ENCODE assay signal across 11 cellular contexts in the genomic region with DNA sequence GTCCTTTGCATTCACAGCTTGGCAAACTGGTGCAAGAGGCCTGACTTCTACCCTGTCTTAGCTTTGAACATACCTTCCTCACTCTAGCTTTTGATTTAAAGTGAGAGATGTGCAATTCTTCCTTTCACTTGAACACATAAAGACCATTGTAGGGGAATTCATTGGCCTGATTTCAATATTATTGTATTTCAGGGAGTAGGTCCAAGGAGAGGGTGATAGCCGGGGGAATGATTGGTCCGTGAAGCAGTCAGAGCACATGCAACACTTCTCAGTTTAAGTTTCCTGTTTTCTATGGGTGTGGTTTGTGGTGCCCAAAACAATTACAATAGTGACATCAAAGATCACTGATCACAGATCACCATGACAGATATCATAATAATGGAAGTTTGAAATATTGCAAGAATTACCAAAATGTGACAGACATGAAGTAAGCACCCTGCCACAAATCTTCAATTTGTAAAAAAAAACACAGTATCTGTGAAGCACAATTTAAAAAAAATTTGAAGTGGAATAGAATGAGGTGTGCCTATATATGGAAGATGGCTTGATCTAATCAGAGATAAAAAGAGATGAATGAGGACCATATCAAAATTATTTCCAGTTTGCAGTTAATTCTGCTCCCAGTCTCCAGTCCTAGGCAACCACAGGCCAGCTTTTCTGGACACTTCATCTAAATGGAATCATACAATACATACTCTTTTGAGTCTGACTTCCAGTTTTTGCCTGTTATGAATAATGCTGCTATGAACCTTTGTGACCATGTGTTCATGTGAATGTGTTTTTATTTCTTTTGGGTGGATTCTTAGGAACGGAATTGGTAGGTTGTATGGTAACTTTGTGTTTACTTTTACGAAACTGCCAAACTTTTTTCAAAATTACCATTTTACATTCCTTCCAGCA. TPM values are rescaled to one million over a fixed set of nuclear protein-coding genes. Genes with fewer than 3 reads are reported as not detected.
DNase-seq lines count a peak whose midpoint lies in the region; ATAC-seq and TF ChIP-seq lines count a peak whose summit lies in the region.
"Had no signal": no experiment of that assay in that cellular context is flagged by ENCODE, and none has a peak within 500 bp of the region (broad histone marks: within the 10 kb centered on the region; RNA-seq: fewer than 3 reads in every experiment).

No MANE protein-coding gene starts in this region.

- H3K9me3 ChIP-seq in T-helper 17 cell (ENCODE audit: control insufficient read depth, low read length, poor library complexity, severe bottlenecking): peaks cover 3% of the 10 kb centered on the region
- H3K9me3 ChIP-seq in hepatocyte (ENCODE audit: low read depth): no peaks in the 10 kb centered on the region
- no peaks in the 10 kb centered on the region for H3K9me3 ChIP-seq in tibial nerve

- H3K4me2 ChIP-seq in hepatocyte: no peak overlapping the region

- H3K4me3 ChIP-seq in hepatocyte (no peak overlapping the region), tibial nerve (no peak overlapping the region)

- TF ChIP-seq POLR2A in tibial nerve (IDR thresholded peaks at IDR 0.05): no peak

- no peaks in the 10 kb centered on the region for H4K20me1 ChIP-seq in hepatocyte (ENCODE audit: insufficient read depth, poor library complexity, severe bottlenecking)

- no peaks in the 10 kb centered on the region for H3K27me3 Mint-ChIP-seq in T-helper 17 cell

- peak in 1 of 2 donors; percentile 11 for TF ChIP-seq EP300 in tibial nerve (IDR thresholded peaks at IDR 0.05)

- peak; percentile 88 for ATAC-seq in T-helper 17 cell
- ATAC-seq in HG02642 (IDR thresholded peaks at IDR 0.05; ENCODE audit: poor library complexity, unreplicated experiment): no peak

- H3K4me3 Mint-ChIP-seq in T-helper 17 cell: peak overlapping the region; percentile 72

- H3K27me3 ChIP-seq in hepatocyte: no peaks in the 10 kb centered on the region
- H3K27me3 ChIP-seq in tibial nerve: no peaks in the 10 kb centered on the region

- WGBS in hepatocyte (ENCODE audit: low lambda C conversion rate, missing lambda C conversion rate): 82% methylated on average over 4 of the region's 4 CpGs
- 37 to 38% methylated on average over 4 of the region's 4 CpGs for WGBS in tibial nerve, 2 donors

- peaks cover 10% of the 10 kb centered on the region for H3K36me3 Mint-ChIP-seq in T-helper 17 cell (ENCODE audit: low read depth)

- H3K4me1 Mint-ChIP-seq in T-helper 17 cell: peaks cover 42% of the 10 kb centered on the region

- no peaks in the 10 kb centered on the region for H3K9me2 ChIP-seq in hepatocyte (replicated peaks; ENCODE audit: insufficient read depth)

- H2AFZ ChIP-seq in hepatocyte: no peak overlapping the region

- peaks cover 12% of the 10 kb centered on the region for H3K4me1 ChIP-seq in hepatocyte (ENCODE audit: insufficient read depth)
- peaks cover 0 to 28% (median 2%) of the 10 kb centered on the region in 4 donors for H3K4me1 ChIP-seq in tibial nerve

- no peak for TF ChIP-seq CTCF in hepatocyte (IDR thresholded peaks at IDR 0.05; ENCODE audit: poor library complexity)
- TF ChIP-seq CTCF in tibial nerve (IDR thresholded peaks at IDR 0.05): no peak

- peak overlapping the region; percentile 52 for H3K27ac ChIP-seq in hepatocyte
- peak overlapping the region in 3 of 4 donors; percentile 48 to 74 (median 60) for H3K27ac ChIP-seq in tibial nerve
- H3K27ac ChIP-seq: C4-2B had no signal

- H3K36me3 ChIP-seq in hepatocyte (replicated peaks; ENCODE audit: insufficient read depth, low read depth) (no peaks in the 10 kb centered on the region), tibial nerve (peaks cover 0 to 10% (median 0%) of the 10 kb centered on the region in 3 donors)

- peak overlapping the region; percentile 98 for H3K27ac Mint-ChIP-seq in T-helper 17 cell

- H3K79me2 ChIP-seq in hepatocyte: peaks cover 7% of the 10 kb centered on the region

- DNase-seq in activated effector memory CD4-positive, alpha-beta T cell treated with anti-CD3 and anti-CD28 coated beads, Interleukin-2, amount 50 U/mL, for 16 hours: peak; percentile 68
- DNase-seq in activated effector memory CD4-positive, alpha-beta T cell treated with Interleukin-2 at 50 U/mL for 16 hours: no peak
- DNase-seq in T-helper 17 cell (peak in 2 of 3 donors; percentile 22 to 30), hepatocyte (ENCODE audit: low spot score) (no peak), tibial nerve (ENCODE audit: low spot score in 2 of 2) (no peak), NCI-H1092 (lab: John Stamatoyannopoulos, UW) (no peak), islet precursor cell (no peak)
- DNase-seq: IMR-90, SHP77 treated with DMSO at 0.1 percent for 48 hours had no signal

RNA-seq across cellular contexts. Expression of gene BORCS5, which starts 23.2 kb away (rescaled TPM):
- 10 to 100 TPM; 35.0 to 48.4 TPM for total RNA-seq in T-helper 17 cell
- total RNA-seq in hepatocyte: 11.2 and 12.8 TPM in 2 replicates
- 6.6 and 13.3 TPM in 2 replicates for polyA plus RNA-seq in hepatocyte
- 10 to 100 TPM; 14.2 to 45.0 (median 25.6) TPM for total RNA-seq in tibial nerve

RNA-seq across cellular contexts. Expression of gene MANSC1, which starts 30.0 kb away (rescaled TPM):
- total RNA-seq in T-helper 17 cell (under 1 TPM in 1 of 2 donors, not detected in 1; 0.12 TPM), hepatocyte (14.0 and 17.4 TPM in 2 replicates), tibial nerve (10 to 100 TPM in 2 of 4 donors, 1 to 10 TPM in 2; 7.9 to 11.6 (median 9.6) TPM)
- polyA plus RNA-seq in hepatocyte: 15.4 and 20.5 TPM in 2 replicates

Comparison
In these comparisons a context has a peak if more than half of its experiments do, and no peak if none do; other contexts are left out.
1. DNase-seq: peak in activated effector memory CD4-positive, alpha-beta T cell treated with anti-CD3 and anti-CD28 coated beads, Interleukin-2, amount 50 U/mL, for 16 hours (single experiment) and T-helper 17 cell (2 of 3); none in activated effector memory CD4-positive, alpha-beta T cell treated with Interleukin-2 at 50 U/mL for 16 hours (single experiment), hepatocyte (single experiment), tibial nerve (0 of 2), NCI-H1092 (single experiment) and islet precursor cell (single experiment).
2. RNA of gene MANSC1, which starts 30.0 kb away (total RNA-seq): 14.0 to 17.4 TPM in hepatocyte and 7.9 to 11.6 TPM in tibial nerve; 0.12 TPM in T-helper 17 cell; every median in the first group is over 4 times any median in the second.